ENCODE assay signal across 16 cellular contexts in genomic region chrX:31934842-31935241, GRCh38.
A peak's percentile ranks its signal among the peaks of the same experiment; 100 is the strongest.
DNase-seq lines count a peak whose midpoint lies in the region; ATAC-seq and TF ChIP-seq lines count a peak whose summit lies in the region.
"Had no signal": no experiment of that assay in that cellular context is flagged by ENCODE, and none has a peak within 500 bp of the region (broad histone marks: within the 10 kb centered on the region; RNA-seq: fewer than 3 reads in every experiment).

No MANE protein-coding gene starts in this region.

- H3K27ac ChIP-seq in GM23338 (ENCODE audit: low read depth) = no peak overlapping the region
- H3K27ac ChIP-seq: BLaER1 had no signal

- TF ChIP-seq CTCF in GM23338 (conservative IDR thresholded peaks at IDR 0.05; ENCODE audit: low read depth in 2 of 2) = no peak

- peak; percentile 2 for DNase-seq in GM23338 (ENCODE audit: low spot score)
- DNase-seq in astrocyte of the hippocampus (ENCODE audit: low read depth, low spot score) = peak; percentile 7
- DNase-seq in kidney tubule cell (ENCODE audit: low spot score) = peak; percentile 39
- peak; percentile 21 for DNase-seq in renal cortical epithelial cell (ENCODE audit: low read depth)
- DNase-seq in stimulated activated CD4-positive, alpha-beta T cell treated with anti-CD3 and anti-CD28 coated beads, Interleukin-15, amount 100 ng/mL, for 24 hours = no peak
- no peak for DNase-seq in superior temporal gyrus (ENCODE audit: extremely low spot score)
- no peak for DNase-seq in T-helper 2 cell treated with Interferon-gamma antibody and Interleukin-4, amounts not matched to agents 5 μg/mL and 100 μg/mL, for 36 hours (ENCODE audit: low spot score)
- DNase-seq: 8988T; CD4-positive, alpha-beta memory T cell; DMS153; DMS79; GDM1; GOT3; H9 had no signal

- H3K4me1 ChIP-seq in GM23338 (ENCODE audit: insufficient read depth) = no peaks in the 10 kb centered on the region
- H3K4me1 ChIP-seq: BLaER1 had no signal

- no peaks in the 10 kb centered on the region for H3K36me3 ChIP-seq in GM23338 (ENCODE audit: insufficient read depth)
- H3K36me3 ChIP-seq: BLaER1 had no signal

- no peaks in the 10 kb centered on the region for H3K27me3 ChIP-seq in GM23338 (ENCODE audit: insufficient read depth)

- no peak overlapping the region for H3K4me3 Mint-ChIP-seq in GM23338
- H3K4me3 Mint-ChIP-seq in T-helper 2 cell treated with Interferon-gamma antibody and Interleukin-4, amounts not matched to agents 5 μg/mL and 100 μg/mL, for 36 hours = no peak overlapping the region
- H3K4me3 Mint-ChIP-seq: CD14-positive monocyte; CD4-positive, alpha-beta memory T cell; H9 had no signal

- H3K4me1 Mint-ChIP-seq in GM23338 = no peaks in the 10 kb centered on the region
- H3K4me1 Mint-ChIP-seq in T-helper 2 cell treated with Interferon-gamma antibody and Interleukin-4, amounts not matched to agents 5 μg/mL and 100 μg/mL, for 36 hours (ENCODE audit: low read depth) = no peaks in the 10 kb centered on the region
- H3K4me1 Mint-ChIP-seq: CD14-positive monocyte; CD4-positive, alpha-beta memory T cell; H9 had no signal

- no peaks in the 10 kb centered on the region for H4K20me1 ChIP-seq in GM23338 (replicated peaks; ENCODE audit: insufficient read depth)
- H4K20me1 ChIP-seq: BLaER1 had no signal

- H3K36me3 Mint-ChIP-seq in GM23338 (ENCODE audit: low read depth) = no peaks in the 10 kb centered on the region
- H3K36me3 Mint-ChIP-seq in T-helper 2 cell treated with Interferon-gamma antibody and Interleukin-4, amounts not matched to agents 5 μg/mL and 100 μg/mL, for 36 hours (ENCODE audit: low read depth) = no peaks in the 10 kb centered on the region
- H3K36me3 Mint-ChIP-seq: CD14-positive monocyte; CD4-positive, alpha-beta memory T cell had no signal

- no peaks in the 10 kb centered on the region for H3K79me2 ChIP-seq in GM23338 (replicated peaks; ENCODE audit: insufficient read depth)

- H3K9me2 ChIP-seq in GM23338 (ENCODE audit: insufficient read depth) = no peaks in the 10 kb centered on the region

- no peak for ATAC-seq in GM23338

- no peak overlapping the region for H3K4me2 ChIP-seq in GM23338
- H3K4me2 ChIP-seq: BLaER1 had no signal

- H3K4me3 ChIP-seq in GM23338 = no peak overlapping the region
- H3K4me3 ChIP-seq: BLaER1 had no signal

- H3K27ac Mint-ChIP-seq in GM23338 = no peak overlapping the region
- no peak overlapping the region for H3K27ac Mint-ChIP-seq in T-helper 2 cell treated with Interferon-gamma antibody and Interleukin-4, amounts not matched to agents 5 μg/mL and 100 μg/mL, for 36 hours
- H3K27ac Mint-ChIP-seq: CD14-positive monocyte; CD4-positive, alpha-beta memory T cell; H9 had no signal

- no peaks in the 10 kb centered on the region for H3K9me3 Mint-ChIP-seq in GM23338
- H3K9me3 Mint-ChIP-seq in T-helper 2 cell treated with Interferon-gamma antibody and Interleukin-4, amounts not matched to agents 5 μg/mL and 100 μg/mL, for 36 hours = peaks cover 8% of the 10 kb centered on the region

- no peaks in the 10 kb centered on the region for H3K27me3 Mint-ChIP-seq in GM23338 (ENCODE audit: insufficient read depth, low read depth, poor library complexity)
- H3K27me3 Mint-ChIP-seq in T-helper 2 cell treated with Interferon-gamma antibody and Interleukin-4, amounts not matched to agents 5 μg/mL and 100 μg/mL, for 36 hours (ENCODE audit: low read depth) = no peaks in the 10 kb centered on the region
- H3K27me3 Mint-ChIP-seq: CD4-positive, alpha-beta memory T cell had no signal

- H2AFZ ChIP-seq in GM23338 = no peak overlapping the region

- H3F3A ChIP-seq in GM23338 (replicated peaks; ENCODE audit: low read depth) = no peaks in the 10 kb centered on the region

TF ChIP-seq in GM23338, 12 proteins besides CTCF, POLR2A, EP300 and RAD21:
- TF ChIP-seq EZH2 (IDR thresholded peaks at IDR 0.05; ENCODE audit: low read depth, unreplicated experiment) (no peak), STAT1 (IDR thresholded peaks at IDR 0.05; ENCODE audit: unreplicated experiment) (no peak), EZH2phosphoT487 (IDR thresholded peaks at IDR 0.05; ENCODE audit: unreplicated experiment) (no peak)

Comparison
In these comparisons a context has a peak if more than half of its experiments do, and no peak if none do; other contexts are left out.
1. DNase-seq: peak in GM23338 (single experiment), astrocyte of the hippocampus (single experiment), kidney tubule cell (single experiment) and renal cortical epithelial cell (single experiment); none in stimulated activated CD4-positive, alpha-beta T cell treated with anti-CD3 and anti-CD28 coated beads, Interleukin-15, amount 100 ng/mL, for 24 hours (single experiment), superior temporal gyrus (single experiment) and T-helper 2 cell treated with Interferon-gamma antibody and Interleukin-4, amounts not matched to agents 5 μg/mL and 100 μg/mL, for 36 hours (single experiment).